26 cellular contexts compared by ENCODE assay signal in genomic region chr7:96199421-96199820, GRCh38.
A peak's percentile ranks its signal among the peaks of the same experiment; 100 is the strongest.
DNase-seq lines count a peak whose midpoint lies in the region; ATAC-seq and TF ChIP-seq lines count a peak whose summit lies in the region.
"Had no signal": no experiment of that assay in that cellular context is flagged by ENCODE, and none has a peak within 500 bp of the region (broad histone marks: within the 10 kb centered on the region; RNA-seq: fewer than 3 reads in every experiment).

No MANE protein-coding gene starts in this region.

- H3K36me3 ChIP-seq in heart left ventricle = peaks cover 0 to 7% (median 0%) of the 10 kb centered on the region in 9 donors
- H3K36me3 ChIP-seq in right atrium auricular region = no peaks in the 10 kb centered on the region
- no peaks in the 10 kb centered on the region for H3K36me3 ChIP-seq in colonic mucosa
- H3K36me3 ChIP-seq: Peyer's patch, SJCRH30 had no signal

- intact Hi-C loops in heart left ventricle (cut with DNase I) (no loop called here), colonic mucosa (cut with DNase I) (no loop called here)

- H3K4me1 ChIP-seq in heart left ventricle = peaks cover 0 to 12% (median 0%) of the 10 kb centered on the region in 12 donors
- H3K4me1 ChIP-seq in right atrium auricular region = peaks cover 0 to 10% of the 10 kb centered on the region in 2 donors
- H3K4me1 ChIP-seq in colonic mucosa = no peaks in the 10 kb centered on the region
- H3K4me1 ChIP-seq: Peyer's patch had no signal

- TF ChIP-seq POLR2A in heart left ventricle (IDR thresholded peaks at IDR 0.05) = no peak
- TF ChIP-seq POLR2A in GM18505 (IDR thresholded peaks at IDR 0.05; ENCODE audit: borderline replicate concordance, extremely low read depth, insufficient read depth, insufficient read length) = no peak

- no peak overlapping the region for H3K9ac ChIP-seq in colonic mucosa (ENCODE audit: low read depth in 2 of 2, low read length in 2 of 2)

- H3K27ac ChIP-seq in heart left ventricle (no peak overlapping the region), right atrium auricular region (no peak overlapping the region), colonic mucosa (no peak overlapping the region)
- H3K27ac ChIP-seq: 22Rv1, Peyer's patch, SJCRH30 had no signal

- H3K27me3 ChIP-seq in heart left ventricle (no peaks in the 10 kb centered on the region), right atrium auricular region (no peaks in the 10 kb centered on the region), colonic mucosa (no peaks in the 10 kb centered on the region)
- H3K27me3 ChIP-seq: Peyer's patch, SJCRH30 had no signal

- TF ChIP-seq CTCF in heart left ventricle (IDR thresholded peaks at IDR 0.05) (no peak), right atrium auricular region (IDR thresholded peaks at IDR 0.05) (no peak), astrocyte of the spinal cord (IDR thresholded peaks at IDR 0.05; ENCODE audit: low read depth, low read length) (no peak), colonic mucosa (IDR thresholded peaks at IDR 0.05) (no peak)

- H3K4me3 ChIP-seq in heart left ventricle (no peak overlapping the region), right atrium auricular region (no peak overlapping the region), astrocyte of the spinal cord (ENCODE audit: low read depth, low read length) (no peak overlapping the region), colonic mucosa (no peak overlapping the region)
- H3K4me3 ChIP-seq: Peyer's patch, SJCRH30 had no signal

- 88 to 100% (median 95%) methylated on average over 1 of the region's 1 CpG for WGBS in heart left ventricle, 4 donors

- no peak for DNase-seq in heart left ventricle
- no peak for DNase-seq in right atrium auricular region (ENCODE audit: low spot score)
- DNase-seq in astrocyte of the spinal cord (ENCODE audit: low read depth, low spot score) = peak; percentile 15
- DNase-seq in iris pigment epithelial cell (ENCODE audit: low read depth) = peak; percentile 35
- DNase-seq in colonic mucosa = no peak
- DNase-seq in activated naive CD4-positive, alpha-beta T cell treated with anti-CD3 and anti-CD28 coated beads, Interleukin-2, amount 50 U/mL, for 16 hours = no peak
- DNase-seq in activated CD4-positive, alpha-beta T cell treated with anti-CD3 and anti-CD28 coated beads, Interleukin-2, amount 50 U/mL, for 4 hours = no peak
- DNase-seq: activated naive CD4-positive, alpha-beta T cell treated with anti-CD3 and anti-CD28 coated beads, Interleukin-2, amount 10 ng/mL, durations not matched to agents 7 days and 5 days; anterior cingulate cortex; CD4-positive, alpha-beta T cell; cerebellar nuclear complex; H9; left cardiac atrium; NCI-H1092 treated with DMSO at 0.1 percent for 48 hours; NCI-H187; NCI-H2171 treated with DMSO at 0.1 percent for 48 hours; NCI-H526; Peyer's patch; posterior cingulate gyrus; SJCRH30; stimulated activated CD4-positive, alpha-beta T cell treated with anti-CD3 and anti-CD28 coated beads, Interleukin-4, amount 100 ng/mL, for 24 hours; substantia nigra had no signal

- in situ Hi-C loops in astrocyte of the spinal cord (cut with HindIII; ENCODE audit: low sequenced_read_pairs) = no loop called here

- H3K9me3 ChIP-seq in heart left ventricle = no peaks in the 10 kb centered on the region
- H3K9me3 ChIP-seq in right atrium auricular region = no peaks in the 10 kb centered on the region
- no peaks in the 10 kb centered on the region for H3K9me3 ChIP-seq in colonic mucosa
- H3K9me3 ChIP-seq: Peyer's patch, SJCRH30 had no signal

- ATAC-seq in heart left ventricle = peak in 3 of 4 donors; percentile 22 to 69 (median 28)
- no peak for ATAC-seq in GM18505 (IDR thresholded peaks at IDR 0.05; ENCODE audit: unreplicated experiment)
- ATAC-seq: sciatic nerve; stimulated activated memory B cell treated with anti-CD40 and anti-IgM and Interleukin-4, amounts not matched to agents 10 μg/mL and 1 μg/mL and 100 μg/mL, for 72 hours had no signal

Comparison
In these comparisons a context has a peak if more than half of its experiments do, and no peak if none do; other contexts are left out.
1. DNase-seq: peak in astrocyte of the spinal cord (single experiment) and iris pigment epithelial cell (single experiment); none in heart left ventricle (0 of 5), right atrium auricular region (single experiment), colonic mucosa (single experiment), activated naive CD4-positive, alpha-beta T cell treated with anti-CD3 and anti-CD28 coated beads, Interleukin-2, amount 50 U/mL, for 16 hours (single experiment) and activated CD4-positive, alpha-beta T cell treated with anti-CD3 and anti-CD28 coated beads, Interleukin-2, amount 50 U/mL, for 4 hours (0 of 2).